ENCODE assay signal across 1 cellular context in genomic region chr1:150826299-150826698, GRCh38.
TF ChIP-seq lines count a peak whose summit lies in the region.

No MANE protein-coding gene starts in this region.

TF ChIP-seq in GM23338, 12 proteins besides CTCF, POLR2A, EP300 and RAD21 (continued from another document):
- TF ChIP-seq ZNF462 (CRISPR knock-in tag; IDR thresholded peaks at IDR 0.05) = no peak
- no peak for TF ChIP-seq ZNF331 (CRISPR knock-in tag; IDR thresholded peaks at IDR 0.05; ENCODE audit: low read depth)
- no peak for TF ChIP-seq POLR2AphosphoS5 (IDR thresholded peaks at IDR 0.05; ENCODE audit: low read depth)
